In the genomic region with DNA sequence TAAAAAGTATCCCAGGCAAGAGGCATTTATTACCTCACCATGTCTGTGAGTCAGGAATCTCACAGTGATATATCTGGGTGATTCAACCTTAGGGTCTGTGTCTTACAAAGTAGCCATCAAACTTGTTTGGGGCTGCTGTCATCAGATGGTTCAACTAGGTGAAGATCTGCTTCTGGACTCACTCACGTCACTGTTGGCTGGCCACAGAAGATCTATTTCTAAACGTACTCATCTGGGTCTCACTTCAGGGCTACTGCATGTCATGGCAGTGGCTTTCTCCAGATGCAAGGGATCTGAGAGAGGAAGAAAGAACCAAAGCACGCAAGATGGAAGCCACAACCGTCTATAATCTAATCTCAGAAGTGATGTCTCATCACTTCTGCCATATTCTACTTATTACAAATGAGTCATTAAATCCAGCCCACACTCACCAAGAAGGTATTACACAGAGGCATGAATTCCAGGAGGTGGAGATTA, we compare ENCODE assay signal across 1 cellular context.
TF ChIP-seq lines count a peak whose summit lies in the region.

No MANE protein-coding gene starts in this region.

TF ChIP-seq in H1, 55 proteins besides CTCF, POLR2A, EP300 and RAD21:
- TF ChIP-seq, protein P1, sequence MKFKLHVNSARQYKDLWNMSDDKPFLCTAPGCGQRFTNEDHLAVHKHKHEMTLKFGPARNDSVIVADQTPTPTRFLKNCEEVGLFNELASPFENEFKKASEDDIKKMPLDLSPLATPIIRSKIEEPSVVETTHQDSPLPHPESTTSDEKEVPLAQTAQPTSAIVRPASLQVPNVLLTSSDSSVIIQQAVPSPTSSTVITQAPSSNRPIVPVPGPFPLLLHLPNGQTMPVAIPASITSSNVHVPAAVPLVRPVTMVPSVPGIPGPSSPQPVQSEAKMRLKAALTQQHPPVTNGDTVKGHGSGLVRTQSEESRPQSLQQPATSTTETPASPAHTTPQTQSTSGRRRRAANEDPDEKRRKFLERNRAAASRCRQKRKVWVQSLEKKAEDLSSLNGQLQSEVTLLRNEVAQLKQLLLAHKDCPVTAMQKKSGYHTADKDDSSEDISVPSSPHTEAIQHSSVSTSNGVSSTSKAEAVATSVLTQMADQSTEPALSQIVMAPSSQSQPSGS (IDR thresholded peaks at IDR 0.05; ENCODE audit: low read length), result no peak
- TF ChIP-seq SIX5 (IDR thresholded peaks at IDR 0.05; ENCODE audit: low read depth, low read length) (no peak), SAP30 (IDR thresholded peaks at IDR 0.05; ENCODE audit: insufficient read depth, insufficient replicate concordance, low read length) (no peak), POU5F1 (IDR thresholded peaks at IDR 0.05; ENCODE audit: low read depth, low read length) (no peak), POLR2AphosphoS5 (IDR thresholded peaks at IDR 0.05; ENCODE audit: low read depth, low read length) (no peak), SIN3A (conservative IDR thresholded peaks at IDR 0.05 in 1 of 2, IDR thresholded peaks at IDR 0.05 in 1 of 2; ENCODE audit: low read depth in 1 of 2, low read length in 2 of 2) (no peak), SRF (IDR thresholded peaks at IDR 0.05; ENCODE audit: low read depth, low read length) (no peak), KDM4A (IDR thresholded peaks at IDR 0.05; ENCODE audit: low read depth, low read length, severe bottlenecking) (no peak), CHD1 (IDR thresholded peaks at IDR 0.05; ENCODE audit: low read depth, low read length) (no peak), CEBPB (IDR thresholded peaks at IDR 0.05; ENCODE audit: low read depth, low read length) (no peak), MAFK (IDR thresholded peaks at IDR 0.05; ENCODE audit: low read depth, low read length) (no peak)
